Comparison of ENCODE assay signal across 8 cellular contexts in genomic region chr6:11231564-11232176, GRCh38. TPM values are rescaled to one million over a fixed set of nuclear protein-coding genes. Genes with fewer than 3 reads are reported as not detected.
DNase-seq lines count a peak whose midpoint lies in the region; ATAC-seq and TF ChIP-seq lines count a peak whose summit lies in the region.

No MANE protein-coding gene starts in this region.

- peaks cover 21 to 38% of the 10 kb centered on the region in 2 donors for H3K4me1 ChIP-seq in thoracic aorta (ENCODE audit: control insufficient read depth in 1 of 2, low read depth in 2 of 2)

- peak overlapping the region; percentile 88 to 97 for H3K27ac ChIP-seq in thoracic aorta

- no peaks in the 10 kb centered on the region for H3K27me3 Mint-ChIP-seq in MCF 10A (ENCODE audit: insufficient read depth, unreplicated experiment)

- BruUV-seq in MCF 10A (replicated peaks; lab: Mats Ljungman, UMichigan), result no TSS peak

- no peaks in the 10 kb centered on the region for H3K36me3 ChIP-seq in thoracic aorta

- POLR2A ChIA-PET in MCF 10A (lab: Yijun Ruan, JAX), result interaction anchor here (0.5 to 3.2 kb wide), 14 partner anchors 9 to 189 kb away, joined by 3 to 23 read pairs (median 4); no protein-coding TSS in a partner anchor

- no peaks in the 10 kb centered on the region for H3K9me3 Mint-ChIP-seq in MCF 10A (ENCODE audit: unreplicated experiment)

- peak overlapping the region; percentile 73 for H3K4me3 Mint-ChIP-seq in MCF 10A (ENCODE audit: unreplicated experiment)

- CTCF ChIA-PET in MCF 10A (lab: Yijun Ruan, JAX), result interaction anchor here (0.6 to 2.3 kb wide), 6 partner anchors 9 to 265 kb away, joined by 3 to 7 read pairs (median 4); no protein-coding TSS in a partner anchor

- H3K27me3 ChIP-seq in thoracic aorta (replicated peaks; ENCODE audit: insufficient read depth), result no peaks in the 10 kb centered on the region

- H3K9me3 ChIP-seq in thoracic aorta, result no peaks in the 10 kb centered on the region

- peaks cover under 1% of the 10 kb centered on the region for H3K36me3 Mint-ChIP-seq in MCF 10A (ENCODE audit: insufficient read depth, unreplicated experiment)

- no peak for DNase-seq in Right ventricle myocardium inferior (ENCODE audit: missing footprints)
- DNase-seq in cardiac septum (ENCODE audit: low spot score), result no peak
- no peak for DNase-seq in MCF 10A (ENCODE audit: unreplicated experiment)
- DNase-seq in left colon, result no peak
- no peak for DNase-seq in thoracic aorta (ENCODE audit: low spot score)
- no peak for DNase-seq in NCI-H2227 treated with DMSO at 0.1 percent for 48 hours (lab: John Stamatoyannopoulos, UW)
- DNase-seq in left lobe of liver (ENCODE audit: low spot score), result no peak

- intact Hi-C loops in Right ventricle myocardium inferior (cut with DNase I), result loop anchor here (2.0 kb wide), 2 partner anchors 19 to 125 kb away; no protein-coding TSS in a partner anchor
- intact Hi-C loops in cardiac septum (cut with DNase I), result loop anchor here (5.0 kb wide), 3 partner anchors 59 to 136 kb away; no protein-coding TSS in a partner anchor
- intact Hi-C loops in MCF 10A (cut with micrococcal nuclease), result loop anchor here (1.0 to 5.0 kb wide), 6 partner anchors 24 to 265 kb away; partner anchors contain the start of gene SMIM13
- intact Hi-C loops in left colon (cut with DNase I, micrococcal nuclease), result no loop called here

- H3K27ac Mint-ChIP-seq in MCF 10A (ENCODE audit: low read depth, unreplicated experiment), result peak overlapping the region; percentile 85

- H3K4me1 Mint-ChIP-seq in MCF 10A (ENCODE audit: insufficient read depth, unreplicated experiment), result peaks cover 41% of the 10 kb centered on the region

- TF ChIP-seq CTCF in MCF 10A (IDR thresholded peaks at IDR 0.05; ENCODE audit: unreplicated experiment) (no peak), thoracic aorta (IDR thresholded peaks at IDR 0.05) (no peak)

- peak overlapping the region; percentile 93 for H3K4me3 ChIP-seq in thoracic aorta

- ATAC-seq in Right ventricle myocardium inferior (peak; percentile 73), left colon (peak; percentile 42), thoracic aorta (ENCODE audit: insufficient number of reproducible peaks, low FRiP score, low read depth) (peak; percentile 12), GM18498 (IDR thresholded peaks at IDR 0.05; ENCODE audit: unreplicated experiment) (no peak), left lobe of liver (no peak)

RNA-seq across cellular contexts. Expression of gene NEDD9, which starts 0.8 kb away (rescaled TPM):
- total RNA-seq in Right ventricle myocardium inferior, result 29.3 TPM
- 14.1 TPM for total RNA-seq in cardiac septum
- 2.2 and 4.4 TPM in 2 replicates for total RNA-seq in MCF 10A (2022)
- 10 to 100 TPM; 58.9 to 84.8 TPM for total RNA-seq in left colon
- 100 to 1,000 TPM; 122 to 181 TPM for total RNA-seq in thoracic aorta
- total RNA-seq in left lobe of liver, result 11.7 TPM

Comparison
In these comparisons a context has a peak if more than half of its experiments do, and no peak if none do; other contexts are left out.
1. ATAC-seq: peak in Right ventricle myocardium inferior (single experiment), left colon (single experiment) and thoracic aorta (single experiment); none in GM18498 (single experiment) and left lobe of liver (single experiment).
2. intact Hi-C loops: an anchor here in Right ventricle myocardium inferior (2.0 kb wide), cardiac septum (5.0 kb wide) and MCF 10A (1.0 to 5.0 kb wide); none called in left colon.